ENCODE assay signal across 10 cellular contexts in genomic region chr4:183430317-183430986, GRCh38. TPM values are rescaled to one million over a fixed set of nuclear protein-coding genes. Genes with fewer than 3 reads are reported as not detected.
DNase-seq lines count a peak whose midpoint lies in the region; ATAC-seq and TF ChIP-seq lines count a peak whose summit lies in the region.
"Had no signal": no experiment of that assay in that cellular context is flagged by ENCODE, and none has a peak within 500 bp of the region (broad histone marks: within the 10 kb centered on the region; RNA-seq: fewer than 3 reads in every experiment).

No MANE protein-coding gene starts in this region.

- peak overlapping the region; percentile 97 for H3K27ac Mint-ChIP-seq in WTC11
- H3K27ac Mint-ChIP-seq in effector memory CD8-positive, alpha-beta T cell, result peak overlapping the region; percentile 67 to 88
- peak overlapping the region; percentile 54 to 75 (median 57) for H3K27ac Mint-ChIP-seq in nephron

- peaks cover 14% of the 10 kb centered on the region for H3K27me3 Mint-ChIP-seq in WTC11 (ENCODE audit: low read depth)
- H3K27me3 Mint-ChIP-seq in effector memory CD8-positive, alpha-beta T cell, result peaks cover 0 to 9% of the 10 kb centered on the region in 2 donors
- no peaks in the 10 kb centered on the region for H3K27me3 Mint-ChIP-seq in nephron (ENCODE audit: low read depth)

- H3K9me3 Mint-ChIP-seq in WTC11 (peaks cover 20% of the 10 kb centered on the region), nephron (no peaks in the 10 kb centered on the region)
- no peaks in the 10 kb centered on the region for H3K9me3 Mint-ChIP-seq in effector memory CD8-positive, alpha-beta T cell

- peaks cover 18% of the 10 kb centered on the region for H3K36me3 Mint-ChIP-seq in WTC11
- H3K36me3 Mint-ChIP-seq in effector memory CD8-positive, alpha-beta T cell (ENCODE audit: insufficient read depth), result no peaks in the 10 kb centered on the region
- H3K36me3 Mint-ChIP-seq in nephron (ENCODE audit: low read depth), result peaks cover 3% of the 10 kb centered on the region

- DNase-seq in WTC11 (ENCODE audit: low spot score) (peak; percentile 62), NCI-H2196 (lab: John Stamatoyannopoulos, UW; ENCODE audit: unreplicated experiment) (no peak), OCI-M2 (lab: John Stamatoyannopoulos, UW; ENCODE audit: unreplicated experiment) (no peak)
- no peak for DNase-seq in effector memory CD8-positive, alpha-beta T cell
- DNase-seq: activated CD4-positive, CD25-positive, alpha-beta regulatory T cell; NCI-H524 had no signal

- peaks cover 27% of the 10 kb centered on the region for H3K4me1 Mint-ChIP-seq in WTC11
- H3K4me1 Mint-ChIP-seq in effector memory CD8-positive, alpha-beta T cell (ENCODE audit: low read depth in 2 of 2), result peaks cover 13 to 17% of the 10 kb centered on the region in 2 donors
- H3K4me1 Mint-ChIP-seq in nephron, result no peaks in the 10 kb centered on the region

- TF ChIP-seq CTCF in WTC11 (IDR thresholded peaks at IDR 0.05) (no peak), nephron (IDR thresholded peaks at IDR 0.05; ENCODE audit: unreplicated experiment in 3 of 3) (no peak)

- CTCF ChIA-PET in WTC11 (lab: Charles Lee), result interaction anchor here (0.6 to 2.1 kb wide), 6 partner anchors 14 to 141 kb away, joined by 3 to 16 read pairs (median 4); partner anchors contain the start of gene CDKN2AIP

- POLR2A ChIA-PET in WTC11 (lab: Charles Lee), result no interaction called here

- H3K4me3 Mint-ChIP-seq in WTC11, result no peak overlapping the region
- peak overlapping the region; percentile 27 to 51 for H3K4me3 Mint-ChIP-seq in effector memory CD8-positive, alpha-beta T cell
- no peak overlapping the region for H3K4me3 Mint-ChIP-seq in nephron

- ATAC-seq in GM18511 (IDR thresholded peaks at IDR 0.05; ENCODE audit: unreplicated experiment), result peak; percentile 68
- peak; percentile 93 for ATAC-seq in WTC11
- ATAC-seq in effector memory CD8-positive, alpha-beta T cell (replicated peaks), result peak; percentile 45
- ATAC-seq in HG02885 (IDR thresholded peaks at IDR 0.05; ENCODE audit: poor library complexity, unreplicated experiment), result no peak
- no peak for ATAC-seq in HG03280 (IDR thresholded peaks at IDR 0.05; ENCODE audit: unreplicated experiment)

TF ChIP-seq in WTC11, 78 proteins besides CTCF, POLR2A, EP300 and RAD21:
- TF ChIP-seq USF2 (CRISPR knock-in tag; IDR thresholded peaks at IDR 0.05), result 0 out of 2 replicates have a peak, but pooled peaks have one; percentile 5
- peak; percentile 80 for TF ChIP-seq GTF2I (CRISPR knock-in tag; conservative IDR thresholded peaks at IDR 0.05)
- TF ChIP-seq ZSCAN18 (CRISPR knock-in tag; IDR thresholded peaks at IDR 0.05), result no peak
- 0 out of 2 replicates have a peak, but pooled peaks have one; percentile 46 for TF ChIP-seq ZBTB43 (CRISPR knock-in tag; IDR thresholded peaks at IDR 0.05)
- no peak for TF ChIP-seq ATF3 (CRISPR knock-in tag; conservative IDR thresholded peaks at IDR 0.05)

RNA-seq across cellular contexts. Expression of gene CDKN2AIP, which starts 14.0 kb away (rescaled TPM):
- total RNA-seq in WTC11 (2021), result 13.7 to 17.1 TPM (median 16.3 TPM) in 3 replicates

Comparison
In these comparisons a context has a peak if more than half of its experiments do, and no peak if none do; other contexts are left out.
1. ATAC-seq: peak in GM18511 (single experiment), WTC11 (single experiment) and effector memory CD8-positive, alpha-beta T cell (single experiment); none in HG02885 (single experiment) and HG03280 (single experiment).
2. H3K4me3 Mint-ChIP-seq: peak in effector memory CD8-positive, alpha-beta T cell (2 of 2); none in WTC11 (single experiment) and nephron (0 of 3).
3. Peak in every context shown above with its lines, with median percentiles within 50 percentile points of each other: H3K27ac Mint-ChIP-seq.